Comparison of ENCODE assay signal across 17 cellular contexts in the genomic region with DNA sequence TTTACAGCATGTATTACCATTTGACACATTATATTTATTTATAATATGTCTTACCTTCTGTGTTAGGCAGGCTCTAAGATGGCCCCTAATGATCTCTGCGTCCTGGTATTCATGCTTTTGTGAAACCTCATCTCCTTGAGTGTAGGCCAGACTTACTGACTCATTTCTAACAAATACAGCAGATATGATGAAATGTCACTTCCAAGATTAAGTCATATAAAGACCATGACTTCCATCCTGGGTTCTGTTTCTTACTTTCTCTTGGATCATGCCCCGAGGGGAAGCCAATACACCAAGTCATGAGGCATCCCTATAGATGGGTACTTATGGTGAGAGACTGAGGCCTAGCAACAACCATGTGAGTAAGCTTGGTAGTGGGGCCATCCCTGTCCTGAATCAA. TPM values are rescaled to one million over a fixed set of nuclear protein-coding genes. Genes with fewer than 3 reads are reported as not detected.
DNase-seq lines count a peak whose midpoint lies in the region; ATAC-seq and TF ChIP-seq lines count a peak whose summit lies in the region.
"Had no signal": no experiment of that assay in that cellular context is flagged by ENCODE, and none has a peak within 500 bp of the region (broad histone marks: within the 10 kb centered on the region; RNA-seq: fewer than 3 reads in every experiment).

No MANE protein-coding gene starts in this region.

- peaks cover 16% of the 10 kb centered on the region for H3K9me3 Mint-ChIP-seq in chondrocyte (ENCODE audit: low read depth)

- H3K27me3 ChIP-seq in mesenchymal stem cell (ENCODE audit: control insufficient read depth in 1 of 2, insufficient read depth in 1 of 2, low read length in 2 of 2) (no peaks in the 10 kb centered on the region), HAP-1 (ENCODE audit: low read depth) (no peaks in the 10 kb centered on the region)
- H3K27me3 ChIP-seq: heart left ventricle, SJSA1 had no signal

- H3K4ac ChIP-seq in mesenchymal stem cell (ENCODE audit: low read depth in 1 of 2, low read length in 2 of 2) = no peak overlapping the region

- H3K4me3 Mint-ChIP-seq in chondrocyte (ENCODE audit: unreplicated experiment) = no peak overlapping the region
- H3K4me3 Mint-ChIP-seq: CD4-positive, alpha-beta memory T cell; H9; nephron had no signal

- H2AFZ ChIP-seq in mesenchymal stem cell (ENCODE audit: low read depth, low read length) = no peak overlapping the region

- H3K4me3 ChIP-seq in mesenchymal stem cell (ENCODE audit: insufficient read depth in 1 of 2, low read depth in 1 of 2, low read length in 2 of 2) (no peak overlapping the region), HAP-1 (no peak overlapping the region)
- H3K4me3 ChIP-seq: heart left ventricle, SJSA1 had no signal

- no peak for TF ChIP-seq CTCF in chondrocyte (IDR thresholded peaks at IDR 0.05)

- H4K91ac ChIP-seq in mesenchymal stem cell (ENCODE audit: low read length) = no peak overlapping the region

- H3K9me3 ChIP-seq in mesenchymal stem cell (ENCODE audit: control insufficient read depth, low read length) (peaks cover 27% of the 10 kb centered on the region), HAP-1 (no peaks in the 10 kb centered on the region)

- peak overlapping the region; percentile 65 for H3K27ac Mint-ChIP-seq in chondrocyte (ENCODE audit: unreplicated experiment)
- H3K27ac Mint-ChIP-seq: CD4-positive, alpha-beta memory T cell; H9; nephron had no signal

- in situ Hi-C loops in HAP-1 (cut with MboI; ENCODE audit: low sequenced_read_pairs) (no loop called here), ACHN (cut with HindIII; ENCODE audit: low pct_ligation_motif_present, low pct_unique_long_range_greater_than_20kb, low sequenced_read_pairs) (no loop called here)

- H4K8ac ChIP-seq in mesenchymal stem cell (ENCODE audit: low read length) = no peak overlapping the region

- no peak overlapping the region for H2BK120ac ChIP-seq in mesenchymal stem cell (ENCODE audit: low read depth, low read length)

- H3K9ac ChIP-seq in mesenchymal stem cell (ENCODE audit: low read length) = no peak overlapping the region

- H3K27ac ChIP-seq in mesenchymal stem cell (ENCODE audit: low read length, poor library complexity, severe bottlenecking) = no peak overlapping the region
- H3K27ac ChIP-seq: heart left ventricle, SJSA1, VCaP had no signal

- peaks cover 29% of the 10 kb centered on the region for H3K79me1 ChIP-seq in mesenchymal stem cell (replicated peaks; ENCODE audit: low read length, poor library complexity, severe bottlenecking)

- no peak overlapping the region for H3K23ac ChIP-seq in mesenchymal stem cell (ENCODE audit: low read length in 2 of 2)

- no peak overlapping the region for H2BK15ac ChIP-seq in mesenchymal stem cell (ENCODE audit: low read depth, poor library complexity, severe bottlenecking)

- no peaks in the 10 kb centered on the region for H3K4me1 ChIP-seq in mesenchymal stem cell (ENCODE audit: control insufficient read depth, insufficient read depth, low read depth, low read length)
- no peaks in the 10 kb centered on the region; the same call in 1 of the 2 replicates for H3K4me1 ChIP-seq in HAP-1
- H3K4me1 ChIP-seq: SJSA1 had no signal

- 88% methylated on average over 2 of the region's 2 CpGs for WGBS in mesenchymal stem cell

- H3K4me2 ChIP-seq in mesenchymal stem cell (ENCODE audit: low read length, poor library complexity, severe bottlenecking) = no peak overlapping the region

- no peak overlapping the region for H2BK12ac ChIP-seq in mesenchymal stem cell (ENCODE audit: low read length in 2 of 2)

- H3K36me3 Mint-ChIP-seq in chondrocyte (ENCODE audit: low read depth) = peaks cover 15% of the 10 kb centered on the region

- peaks cover 10% of the 10 kb centered on the region for H3K4me1 Mint-ChIP-seq in chondrocyte (ENCODE audit: low read depth)
- H3K4me1 Mint-ChIP-seq: CD4-positive, alpha-beta memory T cell; H9; nephron had no signal

- ATAC-seq in GM21526 (IDR thresholded peaks at IDR 0.05; ENCODE audit: low FRiP score, unreplicated experiment) = no peak
- ATAC-seq: left lobe of liver had no signal

- H3K18ac ChIP-seq in mesenchymal stem cell (ENCODE audit: low read depth in 1 of 2, low read length in 2 of 2) = no peak overlapping the region

- DNase-seq in EH (ENCODE audit: low read depth) (peak; percentile 87), M059J (ENCODE audit: low read depth) (peak; percentile 82), chondrocyte (ENCODE audit: low spot score) (no peak), mesenchymal stem cell (peak; percentile 55), HAP-1 (ENCODE audit: low spot score in 2 of 2) (no peak), ACHN (no peak), inferior parietal cortex (ENCODE audit: extremely low spot score) (no peak)
- DNase-seq: CD4-positive, alpha-beta memory T cell; GDM1; H9; heart left ventricle; right cardiac atrium had no signal

- H2AK5ac ChIP-seq in mesenchymal stem cell (ENCODE audit: low read length, severe bottlenecking) = no peak overlapping the region

- no peaks in the 10 kb centered on the region for H3K27me3 Mint-ChIP-seq in chondrocyte (ENCODE audit: low read depth)

- no peak overlapping the region for H2BK5ac ChIP-seq in mesenchymal stem cell (ENCODE audit: low read depth, low read length, poor library complexity, severe bottlenecking)

- H3K36me3 ChIP-seq in mesenchymal stem cell (ENCODE audit: control insufficient read depth in 1 of 2, insufficient read depth in 2 of 2, low read depth in 1 of 2, low read length in 2 of 2) (peaks cover 0 to 10% of the 10 kb centered on the region in 2 experiments), HAP-1 (replicated peaks) (no peaks in the 10 kb centered on the region)
- H3K36me3 ChIP-seq: heart left ventricle, SJSA1 had no signal

- no peak overlapping the region for H3K14ac ChIP-seq in mesenchymal stem cell (ENCODE audit: low read length in 2 of 2)

RNA-seq across cellular contexts. Expression of a gene that starts 30.2 kb away (rescaled TPM):
- 23.8 and 42.6 TPM in 2 replicates for total RNA-seq in M059J (2014; rRNA removed; shearing (Covaris generic))
- 52.6 to 55.5 TPM (median 52.9 TPM) in 3 replicates for total RNA-seq in chondrocyte
- polyA plus RNA-seq in mesenchymal stem cell (2013, experiment 1 of 2) = 26.5 TPM
- 23.3 TPM for polyA plus RNA-seq in mesenchymal stem cell (2013, experiment 2 of 2)

RNA-seq across cellular contexts. Expression of a gene that starts 53.3 kb away (rescaled TPM):
- total RNA-seq in M059J (2014; rRNA removed; shearing (Covaris generic)) = 0.05 and 0.76 TPM in 2 replicates
- 3.3 to 5.1 TPM (median 3.5 TPM) in 3 replicates for total RNA-seq in chondrocyte
- 8.1 TPM for polyA plus RNA-seq in mesenchymal stem cell (2013, experiment 1 of 2)
- polyA plus RNA-seq in mesenchymal stem cell (2013, experiment 2 of 2) = 8.1 TPM
- total RNA-seq: SJSA1 had no signal
- polyA plus RNA-seq: CD4-positive, alpha-beta memory T cell had no signal

Comparison
In these comparisons a context has a peak if more than half of its experiments do, and no peak if none do; other contexts are left out.
1. DNase-seq: peak in EH (single experiment), M059J (single experiment) and mesenchymal stem cell (single experiment); none in chondrocyte (single experiment), HAP-1 (0 of 2), ACHN (single experiment) and inferior parietal cortex (single experiment).